In the genomic region with DNA sequence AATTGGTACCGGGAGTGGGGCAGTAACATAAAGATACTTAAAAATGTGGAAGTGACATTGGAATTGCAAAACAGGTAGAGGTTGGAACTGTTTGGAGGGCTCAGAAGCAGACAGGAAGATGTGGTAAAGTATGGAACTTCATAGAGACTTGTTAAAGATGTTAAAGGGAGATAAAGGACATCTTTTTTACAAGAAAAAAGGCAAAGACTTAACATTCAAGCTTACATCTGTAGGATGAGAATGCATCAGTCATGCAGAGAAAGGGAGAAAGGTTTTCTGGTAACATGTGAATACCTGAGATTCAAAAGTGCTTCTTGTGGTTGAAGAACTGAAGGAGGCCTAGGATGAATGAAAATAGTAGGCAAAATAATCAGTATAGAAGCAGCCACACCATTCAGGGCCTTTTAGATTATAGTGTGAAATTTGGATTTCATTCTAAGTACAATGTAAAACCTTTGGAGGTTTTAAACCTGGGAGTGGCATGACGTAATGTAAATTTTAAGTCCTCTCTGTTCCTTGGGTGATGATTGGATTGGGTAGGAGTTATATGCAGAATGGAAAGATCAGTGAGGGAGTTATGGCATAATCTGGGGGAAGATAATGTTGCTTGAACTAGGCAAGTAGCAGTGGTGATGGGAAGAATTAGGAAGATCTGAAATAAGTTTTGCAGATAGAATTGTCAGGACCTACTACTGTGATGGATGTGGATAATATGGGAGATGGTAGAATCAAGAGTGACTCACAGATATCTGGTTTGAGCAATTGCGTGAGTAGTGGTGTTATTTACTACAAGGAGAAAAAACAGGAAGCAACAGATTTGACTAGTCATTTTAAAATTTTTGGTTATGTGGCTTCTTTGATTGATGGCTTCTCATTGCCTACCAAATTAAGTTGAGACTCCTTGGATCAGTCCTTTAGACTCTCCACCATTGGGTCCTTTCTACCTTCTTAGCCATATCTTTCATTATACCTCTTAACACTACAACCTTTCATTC, we compare ENCODE assay signal across 16 cellular contexts.
"Had no signal": no experiment of that assay in that cellular context is flagged by ENCODE, and none has a peak within 500 bp of the region (broad histone marks: within the 10 kb centered on the region; RNA-seq: fewer than 3 reads in every experiment).

No MANE protein-coding gene starts in this region.

- H3K36me3 ChIP-seq: brain microvascular endothelial cell, thoracic aorta had no signal

- H3K27me3 ChIP-seq: brain microvascular endothelial cell had no signal

- H3K9me3 ChIP-seq: thoracic aorta had no signal

- H3K4me3 ChIP-seq: thoracic aorta had no signal

- H3K27ac ChIP-seq: brain microvascular endothelial cell, thoracic aorta had no signal

- DNase-seq: activated CD4-positive, CD25-positive, alpha-beta regulatory T cell treated with anti-CD3 and anti-CD28 coated beads, Interleukin-2, amount 50 U/mL, for 72 hours; activated naive CD4-positive, alpha-beta T cell treated with anti-CD3 and anti-CD28 coated beads, Interleukin-2, amount 50 U/mL, for 16 hours; activated T-cell treated with anti-CD3 and anti-CD28 coated beads for 4 hours; amniotic stem cell; brain microvascular endothelial cell; cerebellar nuclear complex; dermis blood vessel endothelial cell; erythroblast; hippocampal formation; kidney glomerular epithelial cell; retina; stimulated activated CD4-positive, alpha-beta T cell treated with anti-CD3 and anti-CD28 coated beads, Interleukin-15, amount 100 ng/mL, for 24 hours; stimulated activated CD4-positive, alpha-beta T cell treated with anti-CD3 and anti-CD28 coated beads, Interleukin-4, amount 100 ng/mL, for 24 hours; stimulated activated naive CD8-positive, alpha-beta T cell treated with anti-CD3 and anti-CD28 coated beads, Interleukin-15, amount 100 ng/mL, for 72 hours; T-helper 9 cell had no signal

- ATAC-seq: stimulated activated naive CD8-positive, alpha-beta T cell treated with anti-CD3 and anti-CD28 coated beads, Interleukin-15, amount 100 ng/mL, for 72 hours had no signal
